In genomic region chr12:130817804-130818203, GRCh38 we compare ENCODE assay signal across 20 cellular contexts. TPM values are rescaled to one million over a fixed set of nuclear protein-coding genes. Genes with fewer than 3 reads are reported as not detected.
DNase-seq lines count a peak whose midpoint lies in the region; ATAC-seq and TF ChIP-seq lines count a peak whose summit lies in the region.
"Had no signal": no experiment of that assay in that cellular context is flagged by ENCODE, and none has a peak within 500 bp of the region (broad histone marks: within the 10 kb centered on the region; RNA-seq: fewer than 3 reads in every experiment).

No MANE protein-coding gene starts in this region.

- no peaks in the 10 kb centered on the region for H3K9me3 Mint-ChIP-seq in T-helper 2 cell treated with Interferon-gamma antibody and Interleukin-4, amounts not matched to agents 5 μg/mL and 100 μg/mL, for 36 hours
- no peaks in the 10 kb centered on the region for H3K9me3 Mint-ChIP-seq in CD4-positive, alpha-beta T cell
- H3K9me3 Mint-ChIP-seq in natural killer cell, result no peaks in the 10 kb centered on the region
- H3K9me3 Mint-ChIP-seq: GM23338 had no signal

- peaks cover 19% of the 10 kb centered on the region for H3K36me3 Mint-ChIP-seq in T-helper 2 cell treated with Interferon-gamma antibody and Interleukin-4, amounts not matched to agents 5 μg/mL and 100 μg/mL, for 36 hours (ENCODE audit: low read depth)
- H3K36me3 Mint-ChIP-seq in CD4-positive, alpha-beta T cell (ENCODE audit: low read depth), result peaks cover 35% of the 10 kb centered on the region
- no peaks in the 10 kb centered on the region for H3K36me3 Mint-ChIP-seq in natural killer cell

- intact Hi-C loops in CD4-positive, alpha-beta T cell (cut with DNase I, micrococcal nuclease), result loop anchor here in 1 of 2 experiments (2.0 kb wide), 1 partner anchor 19 kb away; no protein-coding TSS in a partner anchor
- intact Hi-C loops in natural killer cell (cut with micrococcal nuclease), result loop anchor here (1.0 kb wide), 1 partner anchor 57 kb away; no protein-coding TSS in a partner anchor
- intact Hi-C loops in vagina (cut with DNase I), result no loop called here

- no peaks in the 10 kb centered on the region for H3K4me1 ChIP-seq in vagina
- H3K4me1 ChIP-seq in foreskin keratinocyte, result no peaks in the 10 kb centered on the region
- H3K4me1 ChIP-seq: prostate gland had no signal

- no peak overlapping the region for H3K27ac ChIP-seq in CD4-positive, alpha-beta T cell (ENCODE audit: low read depth, low read length)
- peak overlapping the region; percentile 88 for H3K27ac ChIP-seq in VCaP
- no peak overlapping the region for H3K27ac ChIP-seq in vagina
- H3K27ac ChIP-seq in foreskin keratinocyte, result no peak overlapping the region
- H3K27ac ChIP-seq: prostate gland, thyroid gland had no signal

- no peaks in the 10 kb centered on the region for H3K27me3 Mint-ChIP-seq in T-helper 2 cell treated with Interferon-gamma antibody and Interleukin-4, amounts not matched to agents 5 μg/mL and 100 μg/mL, for 36 hours (ENCODE audit: low read depth)
- H3K27me3 Mint-ChIP-seq in CD4-positive, alpha-beta T cell, result no peaks in the 10 kb centered on the region
- H3K27me3 Mint-ChIP-seq in natural killer cell (ENCODE audit: low read depth in 2 of 2), result no peaks in the 10 kb centered on the region
- H3K27me3 Mint-ChIP-seq: activated CD4-positive, alpha-beta T cell treated with anti-CD3 and anti-CD28 coated beads for 36 hours had no signal

- no peak overlapping the region for H3K4me3 ChIP-seq in vagina

- TF ChIP-seq CTCF in CD4-positive, alpha-beta T cell (IDR thresholded peaks at IDR 0.05), result no peak
- TF ChIP-seq CTCF in VCaP (conservative IDR thresholded peaks at IDR 0.05) (no peak), natural killer cell (IDR thresholded peaks at IDR 0.05) (no peak), vagina (IDR thresholded peaks at IDR 0.05) (no peak), foreskin keratinocyte (conservative IDR thresholded peaks at IDR 0.05) (no peak)

- H3K9me3 ChIP-seq in CD4-positive, alpha-beta T cell (ENCODE audit: control insufficient read depth, low read length), result no peaks in the 10 kb centered on the region
- H3K9me3 ChIP-seq in vagina, result no peaks in the 10 kb centered on the region
- H3K9me3 ChIP-seq: left ventricle myocardium inferior, prostate gland, thyroid gland had no signal

- no peak for ATAC-seq in CD4-positive, alpha-beta T cell (ENCODE audit: poor library complexity)
- ATAC-seq in natural killer cell (no peak), HG03469 (IDR thresholded peaks at IDR 0.05; ENCODE audit: unreplicated experiment) (no peak), foreskin keratinocyte (no peak)

- CTCF ChIA-PET in CD4-positive, alpha-beta T cell (lab: Charles Lee), result interaction anchor here (1.0 kb wide), 1 partner anchor 8 kb away, joined by 3 read pairs; no protein-coding TSS in a partner anchor

- no peak for DNase-seq in T-helper 2 cell treated with Interferon-gamma antibody and Interleukin-4, amounts not matched to agents 5 μg/mL and 100 μg/mL, for 36 hours (ENCODE audit: low spot score)
- DNase-seq in T-helper 2 cell, result no peak
- no peak for DNase-seq in CD4-positive, alpha-beta T cell
- no peak for DNase-seq in natural killer cell
- DNase-seq in vagina (ENCODE audit: extremely low spot score in 2 of 2), result no peak
- DNase-seq in foreskin keratinocyte, result no peak
- DNase-seq: 8988T; activated CD8-positive, alpha-beta memory T cell treated with anti-CD3 and anti-CD28 coated beads, Interleukin-2, amount 50 U/mL, for 4 hours; activated naive CD4-positive, alpha-beta T cell treated with Interleukin-2 at 50 U/mL for 16 hours; AML-193; midbrain; NCI-H1092; NCI-H187 treated with DMSO at 0.1 percent for 48 hours had no signal

- H3K27ac Mint-ChIP-seq in T-helper 2 cell treated with Interferon-gamma antibody and Interleukin-4, amounts not matched to agents 5 μg/mL and 100 μg/mL, for 36 hours, result no peak overlapping the region
- H3K27ac Mint-ChIP-seq in CD4-positive, alpha-beta T cell, result peak overlapping the region; percentile 85
- peak overlapping the region; percentile 60 to 80 for H3K27ac Mint-ChIP-seq in natural killer cell

- peaks cover 0 to 4% of the 10 kb centered on the region in 2 donors for H3K36me3 ChIP-seq in vagina
- H3K36me3 ChIP-seq: prostate gland had no signal

- TF ChIP-seq POLR2A in vagina (IDR thresholded peaks at IDR 0.05), result no peak

- POLR2A ChIA-PET in CD4-positive, alpha-beta T cell (lab: Charles Lee), result interaction anchor here (0.7 kb wide), 1 partner anchor 19 kb away, joined by 3 read pairs; no protein-coding TSS in a partner anchor

- no peaks in the 10 kb centered on the region for H3K27me3 ChIP-seq in CD4-positive, alpha-beta T cell (ENCODE audit: control insufficient read depth, insufficient read depth, low read length)
- no peaks in the 10 kb centered on the region for H3K27me3 ChIP-seq in vagina
- no peaks in the 10 kb centered on the region for H3K27me3 ChIP-seq in foreskin keratinocyte
- H3K27me3 ChIP-seq: thyroid gland had no signal

- peak overlapping the region; percentile 13 for H3K4me3 Mint-ChIP-seq in T-helper 2 cell treated with Interferon-gamma antibody and Interleukin-4, amounts not matched to agents 5 μg/mL and 100 μg/mL, for 36 hours
- H3K4me3 Mint-ChIP-seq in CD4-positive, alpha-beta T cell, result peak overlapping the region; percentile 60
- peak overlapping the region; percentile 95 for H3K4me3 Mint-ChIP-seq in natural killer cell

- H3K4me1 Mint-ChIP-seq in T-helper 2 cell treated with Interferon-gamma antibody and Interleukin-4, amounts not matched to agents 5 μg/mL and 100 μg/mL, for 36 hours (ENCODE audit: low read depth), result peaks cover 6% of the 10 kb centered on the region
- H3K4me1 Mint-ChIP-seq in CD4-positive, alpha-beta T cell (ENCODE audit: low read depth), result peaks cover 23% of the 10 kb centered on the region
- H3K4me1 Mint-ChIP-seq in natural killer cell, result peaks cover 6 to 16% of the 10 kb centered on the region in 2 donors

RNA-seq across cellular contexts. Expression of gene STX2, which starts 21.2 kb away (rescaled TPM):
- 10 to 100 TPM; 13.4 to 14.1 TPM for total RNA-seq in CD4-positive, alpha-beta T cell
- total RNA-seq in natural killer cell (10 to 100 TPM in 2 of 3 donors, 1 to 10 TPM in 1; 7.9 to 14.4 (median 14.1) TPM), vagina (16.5 TPM), foreskin keratinocyte (19.0 and 21.3 TPM in 2 replicates)
- polyA plus RNA-seq in foreskin keratinocyte, result 10.3 and 11.7 TPM in 2 replicates

RNA-seq across cellular contexts. Expression of gene RAN, which starts 54.1 kb away (rescaled TPM):
- total RNA-seq in CD4-positive, alpha-beta T cell, result 100 to 1,000 TPM; 278 to 302 TPM
- total RNA-seq in natural killer cell, result 100 to 1,000 TPM; 244 to 264 (median 247) TPM
- 250 TPM for total RNA-seq in vagina
- total RNA-seq in foreskin keratinocyte, result 1,308 and 1,316 TPM in 2 replicates
- 1,431 and 1,595 TPM in 2 replicates for polyA plus RNA-seq in foreskin keratinocyte

Comparison
In these comparisons a context has a peak if more than half of its experiments do, and no peak if none do; other contexts are left out.
1. H3K4me3 Mint-ChIP-seq: peak in every context shown above with its lines; median percentile 95 in natural killer cell; 60 in CD4-positive, alpha-beta T cell; 13 in T-helper 2 cell treated with Interferon-gamma antibody and Interleukin-4, amounts not matched to agents 5 μg/mL and 100 μg/mL, for 36 hours.